9 cellular contexts compared by ENCODE assay signal in the genomic region with DNA sequence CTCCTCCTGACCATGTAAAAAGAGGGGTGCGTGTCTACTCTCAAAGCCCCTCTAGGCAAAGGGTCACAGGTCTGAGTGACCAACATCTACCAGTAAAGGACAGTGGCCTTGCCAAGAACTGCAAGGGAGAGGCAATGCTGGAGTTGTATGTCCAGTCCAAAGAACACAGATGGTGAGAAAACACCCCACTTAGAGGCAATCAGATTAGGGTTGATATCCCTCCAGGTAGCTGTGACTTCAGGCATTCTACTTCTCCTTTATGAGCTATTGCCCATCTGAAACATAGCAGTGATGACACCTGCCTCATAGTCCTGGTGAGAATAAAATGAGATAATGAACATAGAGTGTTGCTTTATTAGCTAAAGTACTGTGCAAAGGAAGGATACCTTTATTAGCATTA. TPM values are rescaled to one million over a fixed set of nuclear protein-coding genes. Genes with fewer than 3 reads are reported as not detected.
"Had no signal": no experiment of that assay in that cellular context is flagged by ENCODE, and none has a peak within 500 bp of the region (broad histone marks: within the 10 kb centered on the region; RNA-seq: fewer than 3 reads in every experiment).

No MANE protein-coding gene starts in this region.

- DNase-seq: GM23248, H9, HCEC 1CT, IMR-90, KG1 had no signal

- H3K9ac ChIP-seq: GM23248 had no signal

- H3K4me3 ChIP-seq: GM23248, K562 had no signal

- ATAC-seq: K562 had no signal

- H2AFZ ChIP-seq: GM23248 had no signal

- H3K27ac ChIP-seq: GM23248 had no signal

- FAIRE-seq: H1, H54, HTR-8/SVneo, K562 had no signal

RNA-seq across cellular contexts. Expression of a gene that starts 50.8 kb away (rescaled TPM):
- total RNA-seq: IMR-90 had no signal
- polyA plus RNA-seq: K562 had no signal
